8 cellular contexts compared by ENCODE assay signal in the genomic region with DNA sequence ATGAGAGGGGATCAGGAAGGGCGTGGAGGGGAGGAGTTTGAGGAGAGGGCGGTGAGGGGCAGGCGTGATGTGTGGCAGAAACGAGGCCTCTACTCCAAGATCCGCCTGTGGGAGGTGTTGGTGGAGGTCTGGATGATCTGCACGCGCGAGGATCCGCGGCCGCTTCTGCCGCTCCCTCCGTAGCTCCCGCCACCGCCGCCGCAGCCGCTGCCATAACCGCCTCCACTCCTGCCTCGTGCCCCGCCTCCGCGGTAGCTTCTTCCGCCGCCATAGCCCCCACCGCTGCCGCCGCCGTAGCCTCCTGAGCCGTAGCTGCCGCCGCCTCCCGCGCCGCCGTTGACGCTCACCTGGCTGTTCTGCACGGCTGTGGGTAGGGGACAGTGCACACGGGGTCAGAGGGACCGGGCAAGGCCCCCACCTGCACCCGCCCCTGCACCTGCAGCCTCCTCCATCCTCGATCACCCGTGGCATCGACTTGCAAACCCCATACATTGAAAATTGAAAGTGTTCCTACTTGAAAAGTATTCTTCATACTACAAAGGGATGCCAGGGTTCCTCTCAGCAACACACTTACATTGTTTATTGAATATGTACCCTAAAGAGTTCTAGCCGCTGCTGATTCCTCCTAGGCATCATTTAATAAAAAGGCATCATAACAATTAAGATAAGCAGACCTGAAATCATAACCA. TPM values are rescaled to one million over a fixed set of nuclear protein-coding genes. Genes with fewer than 3 reads are reported as not detected.
DNase-seq lines count a peak whose midpoint lies in the region; ATAC-seq lines count a peak whose summit lies in the region.

No MANE protein-coding gene starts in this region.

- H3K27me3 ChIP-seq in naive thymus-derived CD4-positive, alpha-beta T cell (ENCODE audit: control insufficient read depth in 2 of 2, insufficient read depth in 2 of 2, low read length in 2 of 2): no peaks in the 10 kb centered on the region

- H3K4me1 Mint-ChIP-seq in T-helper 2 cell treated with Interferon-gamma antibody and Interleukin-4, amounts not matched to agents 5 μg/mL and 100 μg/mL, for 36 hours (ENCODE audit: low read depth): peaks cover 14% of the 10 kb centered on the region
- peaks cover 35% of the 10 kb centered on the region for H3K4me1 Mint-ChIP-seq in central memory CD8-positive, alpha-beta T cell
- H3K4me1 Mint-ChIP-seq in naive thymus-derived CD4-positive, alpha-beta T cell: peaks cover 8 to 63% (median 55%) of the 10 kb centered on the region in 7 donors
- H3K4me1 Mint-ChIP-seq in stimulated activated naive CD8-positive, alpha-beta T cell treated with anti-CD3 and anti-CD28 coated beads, Interleukin-15, amount 100 ng/mL, for 72 hours: peaks cover 22% of the 10 kb centered on the region

- CTCF ChIA-PET in naive thymus-derived CD4-positive, alpha-beta T cell (lab: Charles Lee): interaction anchor here (0.7 to 2.2 kb wide), 10 partner anchors 10 to 188 kb away, joined by 3 to 12 read pairs (median 4); no protein-coding TSS in a partner anchor

- peak overlapping the region; percentile 50 for H3K4me3 ChIP-seq in naive thymus-derived CD4-positive, alpha-beta T cell (ENCODE audit: low read length)

- peaks cover 5 to 27% of the 10 kb centered on the region in 2 donors for H3K4me1 ChIP-seq in naive thymus-derived CD4-positive, alpha-beta T cell (ENCODE audit: control insufficient read depth in 2 of 2, insufficient read depth in 2 of 2, low read length in 2 of 2)

- POLR2A ChIA-PET in naive thymus-derived CD4-positive, alpha-beta T cell (lab: Charles Lee): interaction anchor here (1.0 to 6.5 kb wide), 17 partner anchors 10 to 107 kb away, joined by 3 to 44 read pairs (median 5); a partner anchor contains a TSS

- H3K36me3 ChIP-seq in naive thymus-derived CD4-positive, alpha-beta T cell (ENCODE audit: control insufficient read depth in 2 of 3, insufficient read depth in 3 of 3, low read length in 3 of 3): no peaks in the 10 kb centered on the region

- no peaks in the 10 kb centered on the region for H3K9me3 ChIP-seq in naive thymus-derived CD4-positive, alpha-beta T cell (ENCODE audit: control insufficient read depth in 2 of 3, low read length in 3 of 3)

- H3K27ac Mint-ChIP-seq in T-helper 2 cell treated with Interferon-gamma antibody and Interleukin-4, amounts not matched to agents 5 μg/mL and 100 μg/mL, for 36 hours: no peak overlapping the region
- H3K27ac Mint-ChIP-seq in central memory CD8-positive, alpha-beta T cell (ENCODE audit: low read depth): peak overlapping the region; percentile 12
- H3K27ac Mint-ChIP-seq in naive thymus-derived CD4-positive, alpha-beta T cell: peak overlapping the region in 8 of 9 donors; percentile 90 to 98 (median 97)
- H3K27ac Mint-ChIP-seq in stimulated activated naive CD8-positive, alpha-beta T cell treated with anti-CD3 and anti-CD28 coated beads, Interleukin-15, amount 100 ng/mL, for 72 hours: peak overlapping the region; percentile 67 to 87

- intact Hi-C loops in naive thymus-derived CD4-positive, alpha-beta T cell (cut with micrococcal nuclease): loop anchor here (1.0 to 5.0 kb wide), 7 partner anchors 10 to 181 kb away; no protein-coding TSS in a partner anchor

- H3K27me3 Mint-ChIP-seq in T-helper 2 cell treated with Interferon-gamma antibody and Interleukin-4, amounts not matched to agents 5 μg/mL and 100 μg/mL, for 36 hours (ENCODE audit: low read depth): peaks cover 58% of the 10 kb centered on the region
- H3K27me3 Mint-ChIP-seq in central memory CD8-positive, alpha-beta T cell: peaks cover 17% of the 10 kb centered on the region
- H3K27me3 Mint-ChIP-seq in naive thymus-derived CD4-positive, alpha-beta T cell: peaks cover 0 to 79% (median 0%) of the 10 kb centered on the region in 5 donors
- peaks cover 6% of the 10 kb centered on the region for H3K27me3 Mint-ChIP-seq in stimulated activated naive CD8-positive, alpha-beta T cell treated with anti-CD3 and anti-CD28 coated beads, Interleukin-15, amount 100 ng/mL, for 72 hours

- H3K4me3 Mint-ChIP-seq in T-helper 2 cell treated with Interferon-gamma antibody and Interleukin-4, amounts not matched to agents 5 μg/mL and 100 μg/mL, for 36 hours: peak overlapping the region; percentile 81
- peak overlapping the region; percentile 89 for H3K4me3 Mint-ChIP-seq in central memory CD8-positive, alpha-beta T cell
- H3K4me3 Mint-ChIP-seq in naive thymus-derived CD4-positive, alpha-beta T cell: peak overlapping the region; percentile 85 to 97 (median 91)
- peak overlapping the region; percentile 75 to 85 for H3K4me3 Mint-ChIP-seq in stimulated activated naive CD8-positive, alpha-beta T cell treated with anti-CD3 and anti-CD28 coated beads, Interleukin-15, amount 100 ng/mL, for 72 hours

- ATAC-seq in central memory CD8-positive, alpha-beta T cell (replicated peaks; ENCODE audit: extremely low read depth, poor library complexity, severe bottlenecking): peak; percentile 52
- peak; percentile 91 for ATAC-seq in naive thymus-derived CD4-positive, alpha-beta T cell
- peak; percentile 74 for ATAC-seq in stimulated activated naive CD8-positive, alpha-beta T cell treated with anti-CD3 and anti-CD28 coated beads, Interleukin-15, amount 100 ng/mL, for 72 hours
- ATAC-seq in HG03520 (IDR thresholded peaks at IDR 0.05; ENCODE audit: unreplicated experiment): no peak

- H3K9me3 Mint-ChIP-seq in T-helper 2 cell treated with Interferon-gamma antibody and Interleukin-4, amounts not matched to agents 5 μg/mL and 100 μg/mL, for 36 hours: no peaks in the 10 kb centered on the region
- no peaks in the 10 kb centered on the region for H3K9me3 Mint-ChIP-seq in central memory CD8-positive, alpha-beta T cell
- no peaks in the 10 kb centered on the region for H3K9me3 Mint-ChIP-seq in naive thymus-derived CD4-positive, alpha-beta T cell
- no peaks in the 10 kb centered on the region for H3K9me3 Mint-ChIP-seq in stimulated activated naive CD8-positive, alpha-beta T cell treated with anti-CD3 and anti-CD28 coated beads, Interleukin-15, amount 100 ng/mL, for 72 hours

- peak; percentile 20 for DNase-seq in GM03348 (ENCODE audit: low spot score)
- DNase-seq in T-helper 2 cell treated with Interferon-gamma antibody and Interleukin-4, amounts not matched to agents 5 μg/mL and 100 μg/mL, for 36 hours (ENCODE audit: low spot score): peak; percentile 8
- peak in 1 of 2 donors; percentile 34 for DNase-seq in central memory CD8-positive, alpha-beta T cell (ENCODE audit: low spot score in 2 of 2)
- DNase-seq in naive thymus-derived CD4-positive, alpha-beta T cell: peak; percentile 46 to 74 (median 71)
- DNase-seq in stimulated activated naive CD8-positive, alpha-beta T cell treated with anti-CD3 and anti-CD28 coated beads, Interleukin-15, amount 100 ng/mL, for 72 hours: peak; percentile 32 to 40
- DNase-seq in cerebellar nuclear complex (lab: John Stamatoyannopoulos, UW): no peak
- DNase-seq in GF-D8 (lab: John Stamatoyannopoulos, UW): no peak

- H3K36me3 Mint-ChIP-seq in T-helper 2 cell treated with Interferon-gamma antibody and Interleukin-4, amounts not matched to agents 5 μg/mL and 100 μg/mL, for 36 hours (ENCODE audit: low read depth): no peaks in the 10 kb centered on the region
- H3K36me3 Mint-ChIP-seq in central memory CD8-positive, alpha-beta T cell (ENCODE audit: insufficient read depth): peaks cover 8% of the 10 kb centered on the region
- H3K36me3 Mint-ChIP-seq in naive thymus-derived CD4-positive, alpha-beta T cell: peaks cover 0 to 1% (median 0%) of the 10 kb centered on the region in 5 donors

- peak overlapping the region; percentile 68 for H3K27ac ChIP-seq in naive thymus-derived CD4-positive, alpha-beta T cell (ENCODE audit: low read depth, low read length)

RNA-seq across cellular contexts. Expression of a gene that starts 11.0 kb away (rescaled TPM):
- total RNA-seq in naive thymus-derived CD4-positive, alpha-beta T cell: 1 to 10 TPM in 2 of 5 experiments, under 1 TPM in 1, not detected in 2; 0.27 to 5.6 (median 2.3) TPM
- polyA plus RNA-seq in naive thymus-derived CD4-positive, alpha-beta T cell: 1 to 10 TPM; 5.2 to 9.4 TPM

RNA-seq across cellular contexts. Expression of a gene that starts 12.1 kb away (rescaled TPM):
- total RNA-seq in naive thymus-derived CD4-positive, alpha-beta T cell: under 1 TPM in 2 of 5 experiments, not detected in 3; 0.11 to 0.13 TPM
- under 1 TPM; 0.08 to 0.10 TPM for polyA plus RNA-seq in naive thymus-derived CD4-positive, alpha-beta T cell

RNA-seq across cellular contexts. Expression of a gene that starts 39.2 kb away (rescaled TPM):
- 1 to 10 TPM in 3 of 5 experiments, under 1 TPM in 1, not detected in 1; 0.29 to 2.3 (median 2.0) TPM for total RNA-seq in naive thymus-derived CD4-positive, alpha-beta T cell
- 1 to 10 TPM; 2.4 to 4.7 TPM for polyA plus RNA-seq in naive thymus-derived CD4-positive, alpha-beta T cell

Comparison
In these comparisons a context has a peak if more than half of its experiments do, and no peak if none do; other contexts are left out.
1. DNase-seq: peak in GM03348 (single experiment), T-helper 2 cell treated with Interferon-gamma antibody and Interleukin-4, amounts not matched to agents 5 μg/mL and 100 μg/mL, for 36 hours (single experiment), naive thymus-derived CD4-positive, alpha-beta T cell (9 of 9) and stimulated activated naive CD8-positive, alpha-beta T cell treated with anti-CD3 and anti-CD28 coated beads, Interleukin-15, amount 100 ng/mL, for 72 hours (2 of 2); none in cerebellar nuclear complex (0 of 2) and GF-D8 (single experiment).
2. Peak in every context shown above with its lines, with median percentiles within 50 percentile points of each other: H3K4me3 Mint-ChIP-seq.